Comparison of ENCODE assay signal across 8 cellular contexts in the genomic region with DNA sequence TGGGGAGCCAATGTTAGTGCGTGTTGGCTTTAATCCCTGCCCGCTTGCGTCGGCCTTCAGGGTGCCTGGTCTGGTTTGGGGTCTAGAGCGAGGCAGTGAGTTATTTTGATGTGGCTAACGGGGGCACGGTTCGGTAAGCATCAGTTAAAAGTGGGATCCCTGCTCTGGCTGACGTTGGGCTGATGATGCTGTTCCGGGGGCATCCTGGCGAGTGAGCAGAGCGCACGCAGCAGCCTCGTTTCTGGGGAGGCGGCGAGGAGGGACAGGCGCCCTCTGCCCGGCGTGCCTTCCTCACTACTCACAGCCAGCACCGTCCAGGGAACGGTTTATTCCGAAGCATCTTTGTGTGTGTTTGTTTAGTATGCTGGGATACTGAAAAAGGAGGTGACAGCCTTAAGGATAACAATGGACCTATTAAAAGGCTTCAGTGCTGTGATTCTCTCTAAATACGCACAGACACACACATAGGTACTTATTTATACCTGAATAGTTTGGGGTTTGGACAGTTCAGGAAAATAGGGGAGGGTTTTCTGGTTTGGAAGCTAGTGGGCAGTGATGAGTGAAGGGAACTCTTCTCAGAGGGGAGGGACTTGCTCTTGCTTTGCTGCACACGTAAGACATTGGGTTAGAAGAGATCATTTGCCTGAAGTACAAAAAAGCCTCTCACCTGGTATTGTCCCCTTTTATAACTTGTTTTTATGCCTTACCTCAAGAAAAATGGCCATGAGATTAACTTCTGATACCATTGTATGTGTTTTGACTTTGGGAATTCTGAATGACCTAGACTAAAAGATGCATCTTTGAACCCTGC. TPM values are rescaled to one million over a fixed set of nuclear protein-coding genes. Genes with fewer than 3 reads are reported as not detected.
DNase-seq lines count a peak whose midpoint lies in the region; ATAC-seq lines count a peak whose summit lies in the region.

No MANE protein-coding gene starts in this region.

- H2BK120ac ChIP-seq in neuronal stem cell (ENCODE audit: low read depth, low read length), result no peak overlapping the region

- DNase-seq in EH (ENCODE audit: low read depth), result peak; percentile 81
- DNase-seq in Kasumi-1 (lab: John Stamatoyannopoulos, UW), result peak; percentile 13 to 14
- peak; percentile 2 for DNase-seq in activated effector memory CD4-positive, alpha-beta T cell treated with Interleukin-2 at 50 U/mL for 16 hours
- peak; percentile 29 for DNase-seq in foreskin melanocyte
- DNase-seq in neuronal stem cell (ENCODE audit: low spot score), result no peak
- DNase-seq in SIG-M5 treated with dmso at 0.1 percent for 504 hours (lab: John Stamatoyannopoulos, UW; ENCODE audit: unreplicated experiment), result no peak

- H3K14ac ChIP-seq in neuronal stem cell (ENCODE audit: low read length), result no peak overlapping the region

- no peak overlapping the region for H3K4ac ChIP-seq in neuronal stem cell (ENCODE audit: low read length)

- H3K27me3 ChIP-seq in neuronal stem cell (ENCODE audit: control insufficient read depth in 3 of 3, insufficient read depth in 3 of 3, low read depth in 1 of 3, low read length in 3 of 3), result peaks cover 0 to 4% (median 0%) of the 10 kb centered on the region in 3 experiments

- H3K4me2 ChIP-seq in neuronal stem cell (ENCODE audit: insufficient read depth, low read length, poor library complexity, severe bottlenecking), result peak overlapping the region; percentile 78

- no CpG with 5 or more reads among the region's 24 CpGs for WGBS in neuronal stem cell (ENCODE audit: extremely low coverage in 2 of 2, insufficient read length in 2 of 2, insufficient replicate concordance in 1 of 2), 2 donors

- H2BK5ac ChIP-seq in neuronal stem cell (ENCODE audit: low read length), result no peak overlapping the region

- ATAC-seq in GM21447 (IDR thresholded peaks at IDR 0.05; ENCODE audit: unreplicated experiment) (peak; percentile 41), HG02571 (IDR thresholded peaks at IDR 0.05; ENCODE audit: unreplicated experiment) (no peak)

- no peak overlapping the region for H2BK12ac ChIP-seq in neuronal stem cell (ENCODE audit: low read length)

- no peak overlapping the region for H2BK15ac ChIP-seq in neuronal stem cell (ENCODE audit: low read length)

- peak overlapping the region; percentile 71 to 99 for H3K4me3 ChIP-seq in neuronal stem cell (ENCODE audit: low read length in 2 of 2)

- peak overlapping the region; percentile 82 for H3K9ac ChIP-seq in neuronal stem cell (ENCODE audit: low read depth, low read length, poor library complexity)

- H4K91ac ChIP-seq in neuronal stem cell (ENCODE audit: low read depth, low read length, poor library complexity), result no peak overlapping the region

- peak overlapping the region; percentile 31 for H3K27ac ChIP-seq in neuronal stem cell (replicated peaks; ENCODE audit: low read length)

- H3K79me1 ChIP-seq in neuronal stem cell (ENCODE audit: low read depth, low read length), result peaks cover 4% of the 10 kb centered on the region

- H3K4me1 ChIP-seq in neuronal stem cell (ENCODE audit: control insufficient read depth in 2 of 2, insufficient read depth in 1 of 2, low read depth in 1 of 2, low read length in 2 of 2), result peaks cover 8 to 10% of the 10 kb centered on the region in 2 donors

- no peak overlapping the region for H3K23ac ChIP-seq in neuronal stem cell (ENCODE audit: low read depth, low read length, poor library complexity)

- no peak overlapping the region for H4K8ac ChIP-seq in neuronal stem cell (ENCODE audit: low read depth, low read length)

- no peak overlapping the region for H2AK5ac ChIP-seq in neuronal stem cell (ENCODE audit: low read depth, low read length)

- no peaks in the 10 kb centered on the region for H3K36me3 ChIP-seq in neuronal stem cell (replicated peaks in 1 of 2; ENCODE audit: control insufficient read depth in 2 of 2, insufficient read depth in 2 of 2, low read length in 2 of 2)

- H3K9me3 ChIP-seq in neuronal stem cell (replicated peaks in 1 of 2; ENCODE audit: control insufficient read depth in 2 of 2, insufficient read depth in 1 of 2, low read depth in 1 of 2, low read length in 2 of 2), result no peaks in the 10 kb centered on the region

- peak overlapping the region; percentile 60 for H3K18ac ChIP-seq in neuronal stem cell (ENCODE audit: low read length)

- peak overlapping the region; percentile 94 for H2AFZ ChIP-seq in neuronal stem cell (ENCODE audit: low read length)

RNA-seq across cellular contexts. Expression of gene CRIM1, which starts 2.1 kb away (rescaled TPM):
- 7.8 TPM for polyA plus RNA-seq in neuronal stem cell (2013, experiment 1 of 2)
- polyA plus RNA-seq in neuronal stem cell (2013, experiment 2 of 2), result 8.2 TPM

Comparison
In these comparisons a context has a peak if more than half of its experiments do, and no peak if none do; other contexts are left out.
1. DNase-seq: peak in EH (single experiment), Kasumi-1 (2 of 2), activated effector memory CD4-positive, alpha-beta T cell treated with Interleukin-2 at 50 U/mL for 16 hours (single experiment) and foreskin melanocyte (single experiment); none in neuronal stem cell (single experiment) and SIG-M5 treated with dmso at 0.1 percent for 504 hours (single experiment).